Comparison of ENCODE assay signal across 1 cellular context in the genomic region with DNA sequence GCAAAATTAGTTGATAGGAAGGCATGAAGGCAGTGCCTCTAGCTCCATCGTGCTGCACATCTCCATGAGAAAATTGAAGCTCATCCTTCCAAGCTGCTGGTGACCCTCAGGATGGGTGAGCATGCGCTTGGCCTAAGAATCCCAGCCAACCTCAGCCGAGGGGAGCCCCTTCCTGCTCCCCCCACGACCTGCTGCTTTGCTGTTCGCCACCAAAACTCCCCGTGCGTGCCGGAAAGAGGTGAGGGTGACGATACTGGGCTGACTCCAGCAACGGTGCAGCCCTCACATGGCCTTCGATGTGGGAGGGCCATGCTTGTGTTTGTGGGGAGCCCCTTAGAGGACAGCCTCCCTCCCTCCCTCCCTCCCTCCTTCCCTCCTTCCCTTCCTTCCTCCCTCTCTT.
TF ChIP-seq lines count a peak whose summit lies in the region.

No MANE protein-coding gene starts in this region.

TF ChIP-seq in H1, 55 proteins besides CTCF, POLR2A, EP300 and RAD21:
- no peak for TF ChIP-seq SP1 (IDR thresholded peaks at IDR 0.05; ENCODE audit: low read depth, low read length)
- TF ChIP-seq ZNF274 (IDR thresholded peaks at IDR 0.05; ENCODE audit: borderline replicate concordance, extremely low read depth, low read length): no peak
- no peak for TF ChIP-seq TAF7 (optimal IDR thresholded peaks at IDR 0.05; ENCODE audit: borderline replicate concordance, low read depth, low read length)
- no peak for TF ChIP-seq MAFK (IDR thresholded peaks at IDR 0.05; ENCODE audit: low read depth, low read length)
- no peak for TF ChIP-seq JUND (IDR thresholded peaks at IDR 0.05; ENCODE audit: low read length)
- no peak for TF ChIP-seq KDM1A (IDR thresholded peaks at IDR 0.05; ENCODE audit: borderline replicate concordance, low read length)
- no peak for TF ChIP-seq BACH1 (IDR thresholded peaks at IDR 0.05; ENCODE audit: low read length)
- TF ChIP-seq CHD1 (IDR thresholded peaks at IDR 0.05; ENCODE audit: low read depth, low read length): no peak
- TF ChIP-seq NANOG (IDR thresholded peaks at IDR 0.05; ENCODE audit: insufficient read depth, low read depth, low read length, poor library complexity, severe bottlenecking): no peak
- TF ChIP-seq BRCA1 (IDR thresholded peaks at IDR 0.05; ENCODE audit: low read depth, low read length): no peak
- TF ChIP-seq SRF (IDR thresholded peaks at IDR 0.05; ENCODE audit: low read depth, low read length): no peak
- TF ChIP-seq RFX5 (IDR thresholded peaks at IDR 0.05; ENCODE audit: borderline replicate concordance, low read depth, low read length): no peak
- TF ChIP-seq KDM4A (IDR thresholded peaks at IDR 0.05; ENCODE audit: low read depth, low read length, severe bottlenecking): no peak
- TF ChIP-seq POU5F1 (IDR thresholded peaks at IDR 0.05; ENCODE audit: low read depth, low read length): no peak
TF ChIP-seq in H1: peak in this region for 0.
